Comparison of ENCODE assay signal across 23 cellular contexts in the genomic region with DNA sequence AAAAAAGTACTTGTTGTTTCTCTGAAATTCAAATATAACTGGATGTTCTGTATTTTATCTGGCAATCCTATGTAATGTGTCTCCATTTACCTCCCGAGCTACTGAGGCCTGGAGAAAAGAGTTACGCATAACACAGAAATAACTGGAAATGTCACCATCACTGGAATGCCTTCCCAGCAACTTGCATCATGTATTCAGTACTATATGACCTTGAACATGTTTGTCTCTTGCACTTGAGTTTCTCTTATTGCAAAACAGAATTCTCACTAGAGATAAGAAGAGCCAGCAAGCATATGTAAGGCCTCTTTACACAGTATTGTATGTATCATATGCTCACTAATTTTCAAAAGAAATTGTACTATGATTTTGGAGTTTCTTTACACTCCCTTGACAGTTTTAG.
"Had no signal": no experiment of that assay in that cellular context is flagged by ENCODE, and none has a peak within 500 bp of the region (broad histone marks: within the 10 kb centered on the region; RNA-seq: fewer than 3 reads in every experiment).

No MANE protein-coding gene starts in this region.

- H3K36me3 Mint-ChIP-seq: activated naive CD8-positive, alpha-beta T cell treated with anti-CD3 and anti-CD28 coated beads for 36 hours; memory B cell; naive thymus-derived CD8-positive, alpha-beta T cell had no signal

- H3K4me1 ChIP-seq: tibial nerve, vagina had no signal

- H3K27me3 Mint-ChIP-seq: activated naive CD8-positive, alpha-beta T cell treated with anti-CD3 and anti-CD28 coated beads for 36 hours; memory B cell had no signal

- H3K9me3 Mint-ChIP-seq: activated B cell treated with CpG ODN at 0.5 μM for 24 hours; activated naive CD8-positive, alpha-beta T cell treated with anti-CD3 and anti-CD28 coated beads for 36 hours; memory B cell; naive thymus-derived CD8-positive, alpha-beta T cell had no signal

- H3K27ac ChIP-seq: coronary artery, tibial nerve, vagina had no signal

- DNase-seq: activated B cell treated with CpG ODN at 0.5 μM for 24 hours; activated CD4-positive, alpha-beta T cell treated with anti-CD3 and anti-CD28 coated beads for 48 hours; activated CD8-positive, alpha-beta memory T cell treated with anti-CD3 and anti-CD28 coated beads, Interleukin-2, amount 50 U/mL, for 48 hours; activated naive CD8-positive, alpha-beta T cell treated with anti-CD3 and anti-CD28 coated beads for 36 hours; aorta; caudate nucleus; effector CD8-positive, alpha-beta T cell; islet precursor cell; naive thymus-derived CD8-positive, alpha-beta T cell; posterior cingulate gyrus; retina; small intestine; stimulated activated CD4-positive, alpha-beta T cell treated with anti-CD3 and anti-CD28 coated beads, Interleukin-4, amount 100 ng/mL, for 4 hours; stimulated activated CD8-positive, alpha-beta memory T cell treated with anti-CD3 and anti-CD28 coated beads, Interleukin-4, amount 100 ng/mL, for 48 hours; stimulated activated naive CD4-positive, alpha-beta T cell treated with Interleukin-2 at 50 U/mL for 16 hours; substantia nigra; T-helper 2 cell had no signal

- H3K27me3 ChIP-seq: tibial nerve, vagina had no signal

- H3K4me1 Mint-ChIP-seq: activated naive CD8-positive, alpha-beta T cell treated with anti-CD3 and anti-CD28 coated beads for 36 hours; memory B cell; naive thymus-derived CD8-positive, alpha-beta T cell had no signal

- H3K4me3 ChIP-seq: coronary artery, tibial nerve, vagina had no signal

- FAIRE-seq: frontal cortex had no signal

- ATAC-seq: left lobe of liver; naive thymus-derived CD8-positive, alpha-beta T cell had no signal

- H3K36me3 ChIP-seq: tibial nerve, vagina had no signal

- H3K27ac Mint-ChIP-seq: activated B cell treated with CpG ODN at 0.5 μM for 24 hours; activated naive CD8-positive, alpha-beta T cell treated with anti-CD3 and anti-CD28 coated beads for 36 hours; memory B cell; naive thymus-derived CD8-positive, alpha-beta T cell had no signal

- H3K4me3 Mint-ChIP-seq: activated B cell treated with CpG ODN at 0.5 μM for 24 hours; activated naive CD8-positive, alpha-beta T cell treated with anti-CD3 and anti-CD28 coated beads for 36 hours; memory B cell; naive thymus-derived CD8-positive, alpha-beta T cell had no signal

- H3K9me3 ChIP-seq: tibial nerve, vagina had no signal
